In genomic region chr7:139321071-139321745, GRCh38 we compare ENCODE assay signal across 1 cellular context.
TF ChIP-seq lines count a peak whose summit lies in the region.

No MANE protein-coding gene starts in this region.

TF ChIP-seq in GM12878, 131 proteins besides CTCF, POLR2A, EP300 and RAD21 (continued from another document):
- TF ChIP-seq ZBTB40 (IDR thresholded peaks at IDR 0.05; ENCODE audit: borderline replicate concordance): no peak
- no peak for TF ChIP-seq SP1 (IDR thresholded peaks at IDR 0.05; ENCODE audit: low read depth, low read length)
- no peak for TF ChIP-seq TARDBP (IDR thresholded peaks at IDR 0.05; ENCODE audit: borderline replicate concordance)
- TF ChIP-seq SPI1 (IDR thresholded peaks at IDR 0.05; ENCODE audit: borderline replicate concordance, insufficient read depth, low read depth, low read length): no peak
- TF ChIP-seq RFX5 (IDR thresholded peaks at IDR 0.05; ENCODE audit: low read depth, low read length): no peak
- no peak for TF ChIP-seq SKIL (IDR thresholded peaks at IDR 0.05; ENCODE audit: low read depth, poor library complexity, severe bottlenecking)
- no peak for TF ChIP-seq CUX1 (IDR thresholded peaks at IDR 0.05; ENCODE audit: insufficient replicate concordance, low read depth, low read length)
